Comparison of ENCODE assay signal across 3 cellular contexts in genomic region chr19:57907394-57907793, GRCh38.
"Had no signal": no experiment of that assay in that cellular context is flagged by ENCODE, and none has a peak within 500 bp of the region (broad histone marks: within the 10 kb centered on the region; RNA-seq: fewer than 3 reads in every experiment).

No MANE protein-coding gene starts in this region.

- ATAC-seq: GM12878 had no signal

- H3K4me3 ChIP-seq: GM12878 had no signal

- DNase-seq: GDM1, GF-D8 had no signal
